7 cellular contexts compared by ENCODE assay signal in the genomic region with DNA sequence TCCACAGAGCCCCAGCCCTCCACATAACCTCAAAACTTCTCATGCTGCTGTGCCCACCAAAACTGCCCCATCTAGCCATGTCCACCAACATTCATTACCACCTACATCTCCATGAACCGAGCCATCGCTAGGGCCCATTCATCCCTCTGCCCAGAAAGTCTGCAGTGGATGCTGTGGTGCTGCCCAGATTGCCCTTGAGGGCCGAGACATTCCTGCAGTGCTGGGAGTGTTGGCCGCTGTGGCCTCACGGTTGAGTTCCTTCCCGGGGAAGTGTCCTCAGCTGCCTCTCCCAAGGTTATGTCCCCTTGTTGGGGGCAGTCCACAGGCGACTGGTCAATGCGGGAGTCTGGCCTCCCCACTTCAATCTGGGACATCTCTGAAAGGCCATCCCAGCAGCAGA. TPM values are rescaled to one million over a fixed set of nuclear protein-coding genes. Genes with fewer than 3 reads are reported as not detected.
"Had no signal": no experiment of that assay in that cellular context is flagged by ENCODE, and none has a peak within 500 bp of the region (broad histone marks: within the 10 kb centered on the region; RNA-seq: fewer than 3 reads in every experiment).

No MANE protein-coding gene starts in this region.

- DNase-seq: GM23248, GOT3, H9, HCEC 1CT, IMR-90 had no signal

- FAIRE-seq: H54, HTR-8/SVneo had no signal

- H3K4me3 ChIP-seq: GM23248 had no signal

- H3K9ac ChIP-seq: GM23248 had no signal

- H3K27ac ChIP-seq: GM23248 had no signal

- H3K27ac Mint-ChIP-seq: H9 had no signal

- H2AFZ ChIP-seq: GM23248 had no signal

RNA-seq across cellular contexts. Expression of a gene that starts 30.3 kb away (rescaled TPM):
- total RNA-seq: GM23248, IMR-90 had no signal
- polyA plus RNA-seq: GM23248, IMR-90 had no signal
